In genomic region chr2:233139875-233140585, GRCh38 we compare ENCODE assay signal across 15 cellular contexts.
DNase-seq lines count a peak whose midpoint lies in the region; ATAC-seq and TF ChIP-seq lines count a peak whose summit lies in the region.
"Had no signal": no experiment of that assay in that cellular context is flagged by ENCODE, and none has a peak within 500 bp of the region (broad histone marks: within the 10 kb centered on the region; RNA-seq: fewer than 3 reads in every experiment).

No MANE protein-coding gene starts in this region.

- H3K27me3 Mint-ChIP-seq in activated T-helper 17 cell treated with anti-CD3 and anti-CD28 coated beads, Interleukin-2, amount 50 U/mL, for 72 hours = no peaks in the 10 kb centered on the region
- H3K27me3 Mint-ChIP-seq in glutamatergic neuron (ENCODE audit: unreplicated experiment) = peaks cover 9% of the 10 kb centered on the region
- H3K27me3 Mint-ChIP-seq: naive thymus-derived CD8-positive, alpha-beta T cell had no signal

- H3K79me2 ChIP-seq in hepatocyte = no peaks in the 10 kb centered on the region

- H3K9me2 ChIP-seq in hepatocyte (replicated peaks; ENCODE audit: insufficient read depth) = no peaks in the 10 kb centered on the region

- no peaks in the 10 kb centered on the region for H3K9me3 Mint-ChIP-seq in activated naive CD4-positive, alpha-beta T cell treated with anti-CD3 and anti-CD28 coated beads, Interleukin-2, amount 50 U/mL, for 72 hours
- no peaks in the 10 kb centered on the region for H3K9me3 Mint-ChIP-seq in activated T-helper 17 cell treated with anti-CD3 and anti-CD28 coated beads, Interleukin-2, amount 50 U/mL, for 72 hours
- H3K9me3 Mint-ChIP-seq in stimulated activated effector memory CD8-positive, alpha-beta T cell treated with anti-CD3 and anti-CD28 coated beads, Interleukin-12 subunit alpha, Interleukin-12 subunit beta, amount 100 ng/mL, for 72 hours = no peaks in the 10 kb centered on the region
- no peaks in the 10 kb centered on the region for H3K9me3 Mint-ChIP-seq in glutamatergic neuron (ENCODE audit: unreplicated experiment)

- H3K27me3 ChIP-seq in hepatocyte = no peaks in the 10 kb centered on the region
- H3K27me3 ChIP-seq: body of pancreas, dorsolateral prefrontal cortex, SJSA1 had no signal

- H3K4me3 Mint-ChIP-seq in activated T-helper 17 cell treated with anti-CD3 and anti-CD28 coated beads, Interleukin-2, amount 50 U/mL, for 72 hours = no peak overlapping the region
- H3K4me3 Mint-ChIP-seq in stimulated activated effector memory CD8-positive, alpha-beta T cell treated with anti-CD3 and anti-CD28 coated beads, Interleukin-12 subunit alpha, Interleukin-12 subunit beta, amount 100 ng/mL, for 72 hours = no peak overlapping the region
- H3K4me3 Mint-ChIP-seq in glutamatergic neuron (ENCODE audit: unreplicated experiment) = no peak overlapping the region

- H3K4me2 ChIP-seq in hepatocyte = no peak overlapping the region

- H3K4me1 ChIP-seq in hepatocyte (ENCODE audit: insufficient read depth) = no peaks in the 10 kb centered on the region
- H3K4me1 ChIP-seq: body of pancreas, SJSA1 had no signal

- no peak overlapping the region for H3K4me3 ChIP-seq in hepatocyte
- H3K4me3 ChIP-seq: body of pancreas, dorsolateral prefrontal cortex, SJSA1 had no signal

- TF ChIP-seq CTCF in hepatocyte (IDR thresholded peaks at IDR 0.05; ENCODE audit: poor library complexity) (no peak), glutamatergic neuron (IDR thresholded peaks at IDR 0.05; ENCODE audit: partially characterized antibody, unreplicated experiment) (no peak)

- H3K27ac Mint-ChIP-seq in activated naive CD4-positive, alpha-beta T cell treated with anti-CD3 and anti-CD28 coated beads, Interleukin-2, amount 50 U/mL, for 72 hours = peak overlapping the region; percentile 36 to 84
- H3K27ac Mint-ChIP-seq in activated T-helper 17 cell treated with anti-CD3 and anti-CD28 coated beads, Interleukin-2, amount 50 U/mL, for 72 hours = peak overlapping the region; percentile 73
- H3K27ac Mint-ChIP-seq in stimulated activated effector memory CD8-positive, alpha-beta T cell treated with anti-CD3 and anti-CD28 coated beads, Interleukin-12 subunit alpha, Interleukin-12 subunit beta, amount 100 ng/mL, for 72 hours = peak overlapping the region; percentile 83
- no peak overlapping the region for H3K27ac Mint-ChIP-seq in glutamatergic neuron (ENCODE audit: unreplicated experiment)

- peaks cover 7 to 56% of the 10 kb centered on the region in 2 donors for H3K36me3 Mint-ChIP-seq in activated naive CD4-positive, alpha-beta T cell treated with anti-CD3 and anti-CD28 coated beads, Interleukin-2, amount 50 U/mL, for 72 hours
- peaks cover 96% of the 10 kb centered on the region for H3K36me3 Mint-ChIP-seq in activated T-helper 17 cell treated with anti-CD3 and anti-CD28 coated beads, Interleukin-2, amount 50 U/mL, for 72 hours (ENCODE audit: low read depth)
- peaks cover 100% of the 10 kb centered on the region for H3K36me3 Mint-ChIP-seq in stimulated activated effector memory CD8-positive, alpha-beta T cell treated with anti-CD3 and anti-CD28 coated beads, Interleukin-12 subunit alpha, Interleukin-12 subunit beta, amount 100 ng/mL, for 72 hours
- no peaks in the 10 kb centered on the region for H3K36me3 Mint-ChIP-seq in glutamatergic neuron (ENCODE audit: unreplicated experiment)

- H3K36me3 ChIP-seq in hepatocyte (replicated peaks; ENCODE audit: insufficient read depth, low read depth) = no peaks in the 10 kb centered on the region
- H3K36me3 ChIP-seq: SJSA1 had no signal

- H2AFZ ChIP-seq in hepatocyte = peak overlapping the region; percentile 31

- no peaks in the 10 kb centered on the region for H4K20me1 ChIP-seq in hepatocyte (ENCODE audit: insufficient read depth, poor library complexity, severe bottlenecking)

- ATAC-seq in activated naive CD4-positive, alpha-beta T cell treated with anti-CD3 and anti-CD28 coated beads, Interleukin-2, amount 50 U/mL, for 72 hours = no peak
- ATAC-seq in activated T-helper 17 cell treated with anti-CD3 and anti-CD28 coated beads, Interleukin-2, amount 50 U/mL, for 72 hours (replicated peaks) = no peak
- ATAC-seq in stimulated activated effector memory CD8-positive, alpha-beta T cell treated with anti-CD3 and anti-CD28 coated beads, Interleukin-12 subunit alpha, Interleukin-12 subunit beta, amount 100 ng/mL, for 72 hours = no peak
- no peak for ATAC-seq in SK-N-SH treated with all-trans-retinoic acid at 6 μM for 48 hours
- ATAC-seq: body of pancreas; naive thymus-derived CD8-positive, alpha-beta T cell had no signal

- no peak overlapping the region for H3K27ac ChIP-seq in hepatocyte
- H3K27ac ChIP-seq: body of pancreas, SJSA1 had no signal

- H3K4me1 Mint-ChIP-seq in activated T-helper 17 cell treated with anti-CD3 and anti-CD28 coated beads, Interleukin-2, amount 50 U/mL, for 72 hours = peaks cover 39% of the 10 kb centered on the region
- peaks cover 47% of the 10 kb centered on the region for H3K4me1 Mint-ChIP-seq in stimulated activated effector memory CD8-positive, alpha-beta T cell treated with anti-CD3 and anti-CD28 coated beads, Interleukin-12 subunit alpha, Interleukin-12 subunit beta, amount 100 ng/mL, for 72 hours
- H3K4me1 Mint-ChIP-seq in glutamatergic neuron (ENCODE audit: low read depth, unreplicated experiment) = peaks cover 3% of the 10 kb centered on the region

- peaks cover 3% of the 10 kb centered on the region for H3K9me3 ChIP-seq in hepatocyte (ENCODE audit: low read depth)

- DNase-seq in activated naive CD4-positive, alpha-beta T cell treated with anti-CD3 and anti-CD28 coated beads, Interleukin-2, amount 50 U/mL, for 72 hours (ENCODE audit: low spot score in 2 of 2) = no peak
- no peak for DNase-seq in activated naive CD4-positive, alpha-beta T cell treated with Interleukin-2 at 50 U/mL for 16 hours
- DNase-seq in hepatocyte (ENCODE audit: low spot score) (no peak), glomerular visceral epithelial cell (ENCODE audit: extremely low spot score) (no peak), glutamatergic neuron (no peak)
- DNase-seq in stimulated activated effector memory CD8-positive, alpha-beta T cell treated with anti-CD3 and anti-CD28 coated beads, Interleukin-12 subunit alpha, Interleukin-12 subunit beta, amount 100 ng/mL, for 72 hours (ENCODE audit: low spot score in 2 of 2) = no peak
- DNase-seq: body of pancreas; Karpas-422; naive thymus-derived CD8-positive, alpha-beta T cell; NCI-H1436; OCI-M1 had no signal

- WGBS in hepatocyte (ENCODE audit: low lambda C conversion rate, missing lambda C conversion rate) = 71% methylated on average over 9 of the region's 9 CpGs

TF ChIP-seq in SK-N-SH treated with all-trans-retinoic acid at 6 μM for 48 hours, 23 proteins besides CTCF, POLR2A, EP300 and RAD21:
- TF ChIP-seq ZC3H10 (CRISPR knock-in tag; IDR thresholded peaks at IDR 0.05) (no peak), RARB (CRISPR knock-in tag; IDR thresholded peaks at IDR 0.05) (no peak), TCF4 (CRISPR knock-in tag; IDR thresholded peaks at IDR 0.05; ENCODE audit: borderline replicate concordance) (no peak), BACH2 (CRISPR knock-in tag; IDR thresholded peaks at IDR 0.05; ENCODE audit: borderline replicate concordance) (no peak)
